ENCODE assay signal across 14 cellular contexts in genomic region chr9:91905237-91905650, GRCh38. TPM values are rescaled to one million over a fixed set of nuclear protein-coding genes. Genes with fewer than 3 reads are reported as not detected.
"Had no signal": no experiment of that assay in that cellular context is flagged by ENCODE, and none has a peak within 500 bp of the region (broad histone marks: within the 10 kb centered on the region; RNA-seq: fewer than 3 reads in every experiment).

No MANE protein-coding gene starts in this region.

- H3K36me3 Mint-ChIP-seq: activated naive CD4-positive, alpha-beta T cell treated with anti-CD3 and anti-CD28 coated beads, Interleukin-2, amount 50 U/mL, for 24 hours had no signal

- H3K4me1 Mint-ChIP-seq: activated naive CD4-positive, alpha-beta T cell treated with anti-CD3 and anti-CD28 coated beads, Interleukin-2, amount 50 U/mL, for 24 hours; nephron progenitor cell had no signal

- H3K4me3 ChIP-seq: testis had no signal

- H3K36me3 ChIP-seq: adrenal gland, esophagus squamous epithelium, spleen, upper lobe of left lung had no signal

- H3K4me3 Mint-ChIP-seq: activated B cell treated with CpG ODN at 0.5 μM for 24 hours; activated CD8-positive, alpha-beta T cell treated with anti-CD3 and anti-CD28 coated beads for 36 hours; activated naive CD4-positive, alpha-beta T cell treated with anti-CD3 and anti-CD28 coated beads, Interleukin-2, amount 50 U/mL, for 24 hours; activated T-cell treated with anti-CD3 and anti-CD28 coated beads, Interleukin-2, amount 50 U/mL, for 4 hours; stimulated activated naive CD8-positive, alpha-beta T cell treated with anti-CD3 and anti-CD28 coated beads, Interleukin-15, Interleukin-2, amounts not matched to agents 100 ng/mL and 50 ng/mL, for 24 hours had no signal

- H3K27me3 ChIP-seq: adrenal gland, testis, upper lobe of left lung had no signal

- H3K27me3 Mint-ChIP-seq: activated CD8-positive, alpha-beta T cell treated with anti-CD3 and anti-CD28 coated beads for 36 hours had no signal

- H3K9me3 ChIP-seq: adrenal gland, esophagus squamous epithelium, spleen, testis, upper lobe of left lung had no signal

- H3K9me3 Mint-ChIP-seq: activated B cell treated with CpG ODN at 0.5 μM for 24 hours; activated CD8-positive, alpha-beta T cell treated with anti-CD3 and anti-CD28 coated beads for 36 hours; activated naive CD4-positive, alpha-beta T cell treated with anti-CD3 and anti-CD28 coated beads, Interleukin-2, amount 50 U/mL, for 24 hours; activated T-cell treated with anti-CD3 and anti-CD28 coated beads, Interleukin-2, amount 50 U/mL, for 4 hours; nephron progenitor cell; stimulated activated naive CD8-positive, alpha-beta T cell treated with anti-CD3 and anti-CD28 coated beads, Interleukin-15, Interleukin-2, amounts not matched to agents 100 ng/mL and 50 ng/mL, for 24 hours had no signal

- FAIRE-seq: colon, TTC549 had no signal

- DNase-seq: activated B cell treated with CpG ODN at 0.5 μM for 24 hours, esophagus squamous epithelium had no signal

- H3K27ac Mint-ChIP-seq: activated B cell treated with CpG ODN at 0.5 μM for 24 hours; activated CD8-positive, alpha-beta T cell treated with anti-CD3 and anti-CD28 coated beads for 36 hours; activated naive CD4-positive, alpha-beta T cell treated with anti-CD3 and anti-CD28 coated beads, Interleukin-2, amount 50 U/mL, for 24 hours; progenitor cell of endocrine pancreas; stimulated activated naive CD8-positive, alpha-beta T cell treated with anti-CD3 and anti-CD28 coated beads, Interleukin-15, Interleukin-2, amounts not matched to agents 100 ng/mL and 50 ng/mL, for 24 hours had no signal

- H3K27ac ChIP-seq: testis, upper lobe of left lung had no signal

RNA-seq across cellular contexts. Expression of gene ROR2, which starts 44.8 kb away (rescaled TPM):
- total RNA-seq: activated B cell treated with CpG ODN at 0.5 μM for 24 hours; activated CD8-positive, alpha-beta T cell treated with anti-CD3 and anti-CD28 coated beads for 36 hours had no signal
